19 cellular contexts compared by ENCODE assay signal in the genomic region with DNA sequence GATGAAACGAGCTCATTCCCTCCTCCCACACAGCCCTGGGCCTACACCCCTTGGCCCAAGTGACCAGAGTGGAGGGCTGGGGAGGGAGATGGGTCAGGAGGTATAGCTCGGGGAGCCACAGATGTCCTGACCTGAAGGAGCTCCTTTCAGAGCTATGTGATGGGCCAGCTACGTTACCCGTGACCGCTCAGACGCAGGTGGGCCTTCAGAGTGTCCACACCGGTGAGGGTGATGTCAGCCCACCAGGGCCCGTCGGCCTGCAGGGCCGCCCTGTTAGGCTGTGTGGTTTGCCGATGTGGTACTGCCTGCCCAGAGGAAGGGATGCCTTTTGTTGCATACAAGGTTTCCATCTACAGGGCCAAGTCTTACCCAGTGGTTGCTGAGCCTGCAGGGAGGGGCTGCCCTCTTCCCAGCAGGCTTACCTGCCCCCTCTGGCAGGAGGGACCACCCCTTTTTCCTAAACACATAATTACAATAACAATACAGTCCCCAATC.
"Had no signal": no experiment of that assay in that cellular context is flagged by ENCODE, and none has a peak within 500 bp of the region (broad histone marks: within the 10 kb centered on the region; RNA-seq: fewer than 3 reads in every experiment).

No MANE protein-coding gene starts in this region.

- H3K4me2 ChIP-seq: neural progenitor cell had no signal

- H3K9me3 Mint-ChIP-seq: naive B cell, neural progenitor cell had no signal

- ATAC-seq: body of pancreas, esophagus mucosa, pancreas had no signal

- H3K9me3 ChIP-seq: body of pancreas, colonic mucosa, pancreas, stomach, testis had no signal

- H3K27me3 ChIP-seq: body of pancreas, colonic mucosa, neural progenitor cell, pancreas, stomach, testis had no signal

- H3K4me1 Mint-ChIP-seq: naive B cell had no signal

- H2AFZ ChIP-seq: neural progenitor cell had no signal

- H3K36me3 ChIP-seq: colonic mucosa, neural progenitor cell, pancreas, stomach had no signal

- H3K27ac ChIP-seq: body of pancreas, colonic mucosa, neural progenitor cell, pancreas, stomach, testis had no signal

- H3K9ac ChIP-seq: neural progenitor cell had no signal

- H3K36me3 Mint-ChIP-seq: neural progenitor cell had no signal

- DNase-seq: activated CD4-positive, alpha-beta T cell treated with anti-CD3 and anti-CD28 coated beads, Interleukin-2, amount 50 U/mL, for 4 hours; activated CD4-positive, CD25-positive, alpha-beta regulatory T cell treated with anti-CD3 and anti-CD28 coated beads, Interleukin-2, amount 50 U/mL, for 72 hours; activated effector memory CD4-positive, alpha-beta T cell treated with Interleukin-2 at 50 U/mL for 16 hours; activated naive CD4-positive, alpha-beta T cell treated with anti-CD3 and anti-CD28 coated beads, Interleukin-2, amount 50 U/mL, for 16 hours; amniotic stem cell; body of pancreas; caudate nucleus; colonic mucosa; hippocampal formation; naive B cell; retina; stimulated activated CD4-positive, alpha-beta T cell treated with anti-CD3 and anti-CD28 coated beads, Interleukin-4, amount 100 ng/mL, for 4 hours; stimulated activated CD8-positive, alpha-beta memory T cell treated with anti-CD3 and anti-CD28 coated beads, Interleukin-4, amount 100 ng/mL, for 48 hours; stomach; testis had no signal

- H3K4me3 Mint-ChIP-seq: naive B cell, neural progenitor cell had no signal

- H3K4me3 ChIP-seq: body of pancreas, colonic mucosa, neural progenitor cell, pancreas, skin epidermis, stomach, testis had no signal

- H3K27ac Mint-ChIP-seq: naive B cell had no signal
